2 cellular contexts compared by ENCODE assay signal in the genomic region with DNA sequence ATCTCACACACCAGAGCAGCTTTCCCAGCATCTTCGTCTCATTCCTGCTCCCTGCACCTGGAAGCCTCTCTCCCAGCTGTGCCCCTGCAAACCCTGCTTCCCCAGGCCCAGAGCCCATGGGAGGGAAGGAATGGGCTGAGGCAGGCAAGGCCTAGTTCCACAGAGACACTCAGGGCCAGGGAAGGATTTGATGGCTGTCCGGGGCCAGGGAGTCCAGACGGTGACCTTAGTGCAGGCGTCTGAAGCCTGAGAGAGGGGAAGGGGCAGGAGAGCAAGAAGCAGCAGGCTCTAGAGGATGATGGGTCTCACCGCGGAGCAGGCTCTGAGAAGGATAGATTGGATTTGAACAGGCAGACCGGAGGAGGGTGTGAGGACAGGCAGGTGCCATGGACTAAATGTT.
TF ChIP-seq lines count a peak whose summit lies in the region.

No MANE protein-coding gene starts in this region.

TF ChIP-seq in IMR-90, 13 proteins besides CTCF, POLR2A, EP300 and RAD21:
- TF ChIP-seq FOS (IDR thresholded peaks at IDR 0.05; ENCODE audit: low read depth, low read length) = no peak
- no peak for TF ChIP-seq CEBPB (IDR thresholded peaks at IDR 0.05; ENCODE audit: low read depth, low read length)
- TF ChIP-seq SMC3 (IDR thresholded peaks at IDR 0.05; ENCODE audit: low read depth, low read length) = no peak
- TF ChIP-seq MAZ (IDR thresholded peaks at IDR 0.05; ENCODE audit: borderline replicate concordance, low read depth, low read length) = no peak
- no peak for TF ChIP-seq RCOR1 (IDR thresholded peaks at IDR 0.05; ENCODE audit: insufficient replicate concordance, low read length)
- no peak for TF ChIP-seq CHD1 (IDR thresholded peaks at IDR 0.05; ENCODE audit: low read depth, low read length)
- TF ChIP-seq NFE2L2 (IDR thresholded peaks at IDR 0.05; ENCODE audit: low read depth, low read length) = no peak
- no peak for TF ChIP-seq MXI1 (IDR thresholded peaks at IDR 0.05; ENCODE audit: borderline replicate concordance, low read depth, low read length)
- no peak for TF ChIP-seq BHLHE40 (IDR thresholded peaks at IDR 0.05; ENCODE audit: low read depth, low read length)
- TF ChIP-seq RFX5 (IDR thresholded peaks at IDR 0.05; ENCODE audit: low read depth, low read length) = no peak
- TF ChIP-seq, protein P1, sequence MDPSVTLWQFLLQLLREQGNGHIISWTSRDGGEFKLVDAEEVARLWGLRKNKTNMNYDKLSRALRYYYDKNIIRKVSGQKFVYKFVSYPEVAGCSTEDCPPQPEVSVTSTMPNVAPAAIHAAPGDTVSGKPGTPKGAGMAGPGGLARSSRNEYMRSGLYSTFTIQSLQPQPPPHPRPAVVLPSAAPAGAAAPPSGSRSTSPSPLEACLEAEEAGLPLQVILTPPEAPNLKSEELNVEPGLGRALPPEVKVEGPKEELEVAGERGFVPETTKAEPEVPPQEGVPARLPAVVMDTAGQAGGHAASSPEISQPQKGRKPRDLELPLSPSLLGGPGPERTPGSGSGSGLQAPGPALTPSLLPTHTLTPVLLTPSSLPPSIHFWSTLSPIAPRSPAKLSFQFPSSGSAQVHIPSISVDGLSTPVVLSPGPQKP (IDR thresholded peaks at IDR 0.05; ENCODE audit: borderline replicate concordance, low read depth, low read length) = no peak
- TF ChIP-seq, protein P2, sequence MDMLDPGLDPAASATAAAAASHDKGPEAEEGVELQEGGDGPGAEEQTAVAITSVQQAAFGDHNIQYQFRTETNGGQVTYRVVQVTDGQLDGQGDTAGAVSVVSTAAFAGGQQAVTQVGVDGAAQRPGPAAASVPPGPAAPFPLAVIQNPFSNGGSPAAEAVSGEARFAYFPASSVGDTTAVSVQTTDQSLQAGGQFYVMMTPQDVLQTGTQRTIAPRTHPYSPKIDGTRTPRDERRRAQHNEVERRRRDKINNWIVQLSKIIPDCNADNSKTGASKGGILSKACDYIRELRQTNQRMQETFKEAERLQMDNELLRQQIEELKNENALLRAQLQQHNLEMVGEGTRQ (IDR thresholded peaks at IDR 0.05; ENCODE audit: low read depth, low read length) = no peak
- TF ChIP-seq MAFK (IDR thresholded peaks at IDR 0.05; ENCODE audit: low read depth, low read length) = no peak
TF ChIP-seq in IMR-90: peak in this region for 0.

TF ChIP-seq in H1, 55 proteins besides CTCF, POLR2A, EP300 and RAD21:
- TF ChIP-seq MAFK (IDR thresholded peaks at IDR 0.05; ENCODE audit: low read depth, low read length) (no peak), BACH1 (IDR thresholded peaks at IDR 0.05; ENCODE audit: low read length) (no peak), EZH2 (IDR thresholded peaks at IDR 0.05; ENCODE audit: low read depth, low read length, severe bottlenecking) (no peak), POLR2AphosphoS5 (IDR thresholded peaks at IDR 0.05; ENCODE audit: low read depth, low read length) (no peak), POU5F1 (IDR thresholded peaks at IDR 0.05; ENCODE audit: low read depth, low read length) (no peak), CHD1 (IDR thresholded peaks at IDR 0.05; ENCODE audit: low read depth, low read length) (no peak), KDM5A (IDR thresholded peaks at IDR 0.05; ENCODE audit: low read length) (no peak), TAF7 (optimal IDR thresholded peaks at IDR 0.05; ENCODE audit: borderline replicate concordance, low read depth, low read length) (no peak), TAF1 (IDR thresholded peaks at IDR 0.05; ENCODE audit: low read depth, low read length) (no peak), RXRA (IDR thresholded peaks at IDR 0.05; ENCODE audit: insufficient read depth, low read depth, low read length) (no peak), CREB1 (IDR thresholded peaks at IDR 0.05) (no peak)
- TF ChIP-seq, protein P3, sequence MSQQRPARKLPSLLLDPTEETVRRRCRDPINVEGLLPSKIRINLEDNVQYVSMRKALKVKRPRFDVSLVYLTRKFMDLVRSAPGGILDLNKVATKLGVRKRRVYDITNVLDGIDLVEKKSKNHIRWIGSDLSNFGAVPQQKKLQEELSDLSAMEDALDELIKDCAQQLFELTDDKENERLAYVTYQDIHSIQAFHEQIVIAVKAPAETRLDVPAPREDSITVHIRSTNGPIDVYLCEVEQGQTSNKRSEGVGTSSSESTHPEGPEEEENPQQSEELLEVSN (IDR thresholded peaks at IDR 0.05) = no peak
